Comparison of ENCODE assay signal across 9 cellular contexts in genomic region chr18:31610841-31611240, GRCh38. TPM values are rescaled to one million over a fixed set of nuclear protein-coding genes. Genes with fewer than 3 reads are reported as not detected.
DNase-seq lines count a peak whose midpoint lies in the region; ATAC-seq and TF ChIP-seq lines count a peak whose summit lies in the region.
"Had no signal": no experiment of that assay in that cellular context is flagged by ENCODE, and none has a peak within 500 bp of the region (broad histone marks: within the 10 kb centered on the region; RNA-seq: fewer than 3 reads in every experiment).

No MANE protein-coding gene starts in this region.

- peak; percentile 82 to 90 (median 87) for ATAC-seq in psoas muscle
- no peak for ATAC-seq in GM19395 (IDR thresholded peaks at IDR 0.05; ENCODE audit: unreplicated experiment)
- no peak for ATAC-seq in HG02885 (IDR thresholded peaks at IDR 0.05; ENCODE audit: poor library complexity, unreplicated experiment)

- DNase-seq in H7 (peak; percentile 73), NCI-H345 treated with DMSO at 0.1 percent for 48 hours (lab: John Stamatoyannopoulos, UW; ENCODE audit: unreplicated experiment) (peak; percentile 9), erythroblast (lab: John Stamatoyannopoulos, UW) (peak; percentile 16 to 20), psoas muscle (no peak), NCI-H526 treated with DMSO at 0.1 percent for 48 hours (lab: John Stamatoyannopoulos, UW) (no peak)

- TF ChIP-seq POLR2A in erythroblast (IDR thresholded peaks at IDR 0.05; ENCODE audit: low read length) = no peak

- H3K4me3 ChIP-seq in H7 (ENCODE audit: insufficient read depth, low read depth, low read length) (no peak overlapping the region), psoas muscle (no peak overlapping the region)

- peak; percentile 29 for TF ChIP-seq CTCF in psoas muscle (IDR thresholded peaks at IDR 0.05)

- WGBS in psoas muscle, 3 donors = 16 to 25% (median 22%) methylated on average over 4 of the region's 4 CpGs

- H3K36me3 ChIP-seq in H7 (replicated peaks; ENCODE audit: control insufficient read depth, insufficient read depth, low read length) (no peaks in the 10 kb centered on the region), psoas muscle (ENCODE audit: insufficient read depth in 1 of 2, low read depth in 1 of 2) (no peaks in the 10 kb centered on the region)

- intact Hi-C loops in psoas muscle (cut with DNase I) = no loop called here

- H3K27ac ChIP-seq in psoas muscle = no peak overlapping the region

- H3K4me1 ChIP-seq in psoas muscle = peaks cover 25% of the 10 kb centered on the region

- no peaks in the 10 kb centered on the region for H3K9me3 ChIP-seq in psoas muscle

- no peaks in the 10 kb centered on the region for H3K27me3 ChIP-seq in H7 (ENCODE audit: control insufficient read depth, insufficient read depth, low read length)
- H3K27me3 ChIP-seq in psoas muscle (ENCODE audit: insufficient read depth in 3 of 3, low read length in 2 of 3) = no peaks in the 10 kb centered on the region

RNA-seq across cellular contexts. Expression of gene TTR, which starts 19.2 kb away (rescaled TPM):
- not detected in 2 replicates for total RNA-seq in H7 (2014; rRNA removed; shearing (Covaris generic))
- total RNA-seq in psoas muscle = not detected
- under 1 TPM in 2 of 3 donors, not detected in 1; 0.21 to 0.25 TPM for polyA plus RNA-seq in psoas muscle
- total RNA-seq: activated CD8-positive, alpha-beta memory T cell treated with anti-CD3 and anti-CD28 coated beads for 36 hours had no signal
- polyA plus RNA-seq: immature natural killer cell had no signal

Comparison
In these comparisons a context has a peak if more than half of its experiments do, and no peak if none do; other contexts are left out.
1. DNase-seq: peak in H7 (single experiment), NCI-H345 treated with DMSO at 0.1 percent for 48 hours (single experiment) and erythroblast (2 of 2); none in psoas muscle (0 of 2) and NCI-H526 treated with DMSO at 0.1 percent for 48 hours (single experiment).
2. ATAC-seq: peak in psoas muscle (4 of 4); none in GM19395 (single experiment) and HG02885 (single experiment).